1 cellular context compared by ENCODE assay signal in the genomic region with DNA sequence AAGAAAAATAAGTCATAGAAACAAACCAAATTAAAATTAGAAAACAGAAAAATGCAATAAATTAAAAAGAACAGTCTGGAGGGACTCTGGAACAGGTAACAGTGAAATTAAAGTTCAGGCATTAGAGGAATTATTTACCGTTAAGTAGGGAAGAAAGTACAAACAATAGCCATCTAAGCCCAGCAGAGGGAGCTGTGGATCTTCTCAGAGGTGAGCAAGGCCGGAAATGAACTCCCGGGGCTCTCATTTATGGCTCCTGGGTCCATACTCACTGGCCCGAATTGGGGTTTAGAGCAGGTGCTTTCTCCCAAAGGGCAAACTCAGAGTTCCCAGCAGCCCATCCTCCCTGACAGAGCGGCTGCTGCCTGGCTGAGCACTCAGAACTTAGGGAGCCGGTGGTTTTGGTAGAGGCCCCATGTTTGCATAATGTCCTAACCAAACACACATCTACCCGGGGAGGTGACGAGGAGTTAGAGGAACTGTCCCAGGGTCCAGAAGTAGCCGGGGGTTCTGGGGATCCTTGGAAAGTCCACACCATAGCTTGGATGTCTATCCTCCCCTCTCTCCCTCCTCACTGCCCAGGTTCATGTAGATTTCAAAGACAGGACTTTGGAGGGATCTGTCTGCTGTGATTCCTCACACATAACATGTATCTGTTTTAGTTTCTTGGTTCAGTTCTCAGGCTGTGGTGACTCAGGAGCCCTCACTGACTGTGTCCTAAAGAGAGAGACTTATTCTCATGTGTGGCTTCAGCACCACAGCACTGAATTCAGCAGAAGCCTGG.
TF ChIP-seq lines count a peak whose summit lies in the region.

No MANE protein-coding gene starts in this region.

TF ChIP-seq in Ishikawa, 13 proteins besides CTCF, POLR2A, EP300 and RAD21 (continued from another document):
- no peak for TF ChIP-seq MAX (IDR thresholded peaks at IDR 0.05)
- TF ChIP-seq EGR1 (IDR thresholded peaks at IDR 0.05): no peak
- TF ChIP-seq NFIC (IDR thresholded peaks at IDR 0.05): no peak
- TF ChIP-seq ZBTB7A (IDR thresholded peaks at IDR 0.05; ENCODE audit: low read depth): no peak
- no peak for TF ChIP-seq TAF1 (IDR thresholded peaks at IDR 0.05; ENCODE audit: low read depth)
- TF ChIP-seq YY1 (IDR thresholded peaks at IDR 0.05; ENCODE audit: low read depth): no peak
